7 cellular contexts compared by ENCODE assay signal in genomic region chr1:120668187-120668586, GRCh38. TPM values are rescaled to one million over a fixed set of nuclear protein-coding genes. Genes with fewer than 3 reads are reported as not detected.
A peak's percentile ranks its signal among the peaks of the same experiment; 100 is the strongest.
DNase-seq lines count a peak whose midpoint lies in the region; ATAC-seq and TF ChIP-seq lines count a peak whose summit lies in the region.
"Not testable (repeated sequence)": the region's sequence is repeated elsewhere in the genome, so short reads cannot be mapped to it uniquely, and the experiment has no call there.

No MANE protein-coding gene starts in this region.

- H2BK120ac ChIP-seq in IMR-90 (ENCODE audit: low read depth, low read length) = not testable (repeated sequence)

- H3K4ac ChIP-seq in IMR-90 (ENCODE audit: low read depth, low read length) = not testable (repeated sequence)

- H3K23ac ChIP-seq in IMR-90 (ENCODE audit: low read depth, low read length) = not testable (repeated sequence)

- H3K27me3 ChIP-seq in IMR-90 (ENCODE audit: control insufficient read depth, insufficient read depth, low read length); foreskin keratinocyte; gastrocnemius medialis: not testable (repeated sequence)

- H3K18ac ChIP-seq in IMR-90 (ENCODE audit: low read depth, low read length) = not testable (repeated sequence)

- not testable (repeated sequence) for H3K9ac ChIP-seq in IMR-90 (ENCODE audit: low read depth, low read length)

- BruUV-seq in IMR-90 (replicated peaks; lab: Mats Ljungman, UMichigan) = not testable (repeated sequence)

- intact Hi-C loops in IMR-90 (cut with micrococcal nuclease); gastrocnemius medialis (cut with DNase I; ENCODE audit: low total_unique reads): not testable (repeated sequence)

- peak; percentile 42 for ATAC-seq in IMR-90 (ENCODE audit: low read depth)
- peak; percentile 67 to 70 for ATAC-seq in activated CD4-positive, CD25-positive, alpha-beta regulatory T cell treated with anti-CD3 and anti-CD28 coated beads, Interleukin-2, amount 50 U/mL, for 24 hours
- ATAC-seq in activated CD8-positive, alpha-beta memory T cell treated with anti-CD3 and anti-CD28 coated beads, Interleukin-2, amount 10 ng/mL, durations not matched to agents 7 days and 5 days = peak; percentile 35
- peak; percentile 42 to 78 for ATAC-seq in activated naive CD4-positive, alpha-beta T cell treated with anti-CD3 and anti-CD28 coated beads, Interleukin-2, amount 50 U/mL, for 72 hours
- ATAC-seq in foreskin keratinocyte = peak; percentile 70
- ATAC-seq in gastrocnemius medialis = peak; percentile 37 to 60
- ATAC-seq in stimulated activated naive CD8-positive, alpha-beta T cell treated with anti-CD3 and anti-CD28 coated beads, Interleukin-15, amount 100 ng/mL, for 72 hours = peak; percentile 55

- not testable (repeated sequence) for H3K27ac ChIP-seq in IMR-90 (ENCODE audit: insufficient read depth, low read length); foreskin keratinocyte
- peak overlapping the region in 1 of 4 donors; percentile 43 for H3K27ac ChIP-seq in gastrocnemius medialis

- H3K14ac ChIP-seq in IMR-90 (replicated peaks; ENCODE audit: low read depth, low read length) = not testable (repeated sequence)

- not testable (repeated sequence) for H2BK5ac ChIP-seq in IMR-90 (ENCODE audit: low read depth, low read length, poor library complexity, severe bottlenecking)

- H3K4me1 Mint-ChIP-seq in activated CD8-positive, alpha-beta memory T cell treated with anti-CD3 and anti-CD28 coated beads, Interleukin-2, amount 10 ng/mL, durations not matched to agents 7 days and 5 days; stimulated activated naive CD8-positive, alpha-beta T cell treated with anti-CD3 and anti-CD28 coated beads, Interleukin-15, amount 100 ng/mL, for 72 hours: not testable (repeated sequence)

- not testable (repeated sequence) for H4K20me1 ChIP-seq in IMR-90 (ENCODE audit: insufficient read depth, low read length)

- not testable (repeated sequence) for H3K56ac ChIP-seq in IMR-90 (ENCODE audit: extremely low read depth, insufficient read depth, low read length)

- not testable (repeated sequence) for H2AK5ac ChIP-seq in IMR-90 (ENCODE audit: low read depth, low read length)

- not testable (repeated sequence) for H3K9me3 ChIP-seq in IMR-90 (ENCODE audit: control insufficient read depth, insufficient read depth, low read length); gastrocnemius medialis

- not testable (repeated sequence) for DNase-seq in IMR-90; activated CD8-positive, alpha-beta memory T cell treated with anti-CD3 and anti-CD28 coated beads, Interleukin-2, amount 10 ng/mL, durations not matched to agents 7 days and 5 days; activated naive CD4-positive, alpha-beta T cell treated with anti-CD3 and anti-CD28 coated beads, Interleukin-2, amount 50 U/mL, for 72 hours (ENCODE audit: low spot score in 2 of 2); foreskin keratinocyte; gastrocnemius medialis; stimulated activated naive CD8-positive, alpha-beta T cell treated with anti-CD3 and anti-CD28 coated beads, Interleukin-15, amount 100 ng/mL, for 72 hours

- H2AK9ac ChIP-seq in IMR-90 (replicated peaks; ENCODE audit: low read depth, low read length, poor library complexity) = not testable (repeated sequence)

- H3K27me3 Mint-ChIP-seq in activated CD8-positive, alpha-beta memory T cell treated with anti-CD3 and anti-CD28 coated beads, Interleukin-2, amount 10 ng/mL, durations not matched to agents 7 days and 5 days; stimulated activated naive CD8-positive, alpha-beta T cell treated with anti-CD3 and anti-CD28 coated beads, Interleukin-15, amount 100 ng/mL, for 72 hours: not testable (repeated sequence)

- TF ChIP-seq RAD21 in IMR-90 (IDR thresholded peaks at IDR 0.05; ENCODE audit: low read length) = not testable (repeated sequence)

- POLR2A ChIA-PET in IMR-90 (lab: Charles Lee; ENCODE audit: unreplicated experiment) = not testable (repeated sequence)

- not testable (repeated sequence) for H4K8ac ChIP-seq in IMR-90 (ENCODE audit: low read depth in 2 of 2, low read length in 2 of 2)

- not testable (repeated sequence) for H4K5ac ChIP-seq in IMR-90 (ENCODE audit: low read depth, low read length)

- not testable (repeated sequence) for H3K4me1 ChIP-seq in IMR-90 (ENCODE audit: control insufficient read depth, insufficient read depth, low read length); foreskin keratinocyte; gastrocnemius medialis

- not testable (repeated sequence) for H3K79me1 ChIP-seq in IMR-90 (ENCODE audit: low read depth in 1 of 2, low read length in 2 of 2)

- not testable (repeated sequence) for TF ChIP-seq POLR2A in IMR-90 (IDR thresholded peaks at IDR 0.05; ENCODE audit: low read depth, low read length); gastrocnemius medialis (IDR thresholded peaks at IDR 0.05)

- CTCF ChIA-PET in IMR-90 (lab: Yijun Ruan, JAX); activated CD8-positive, alpha-beta memory T cell treated with anti-CD3 and anti-CD28 coated beads, Interleukin-2, amount 10 ng/mL, durations not matched to agents 7 days and 5 days (lab: Charles Lee): not testable (repeated sequence)

- no CpG with 5 or more reads among the region's 1 CpG for WGBS in IMR-90 (ENCODE audit: extremely low coverage in 2 of 2, insufficient read length in 1 of 2), 2 experiments

- dilution Hi-C loops in IMR-90 (cut with HindIII; ENCODE audit: low sequenced_read_pairs, unreplicated experiment) = not testable (repeated sequence)

- not testable (repeated sequence) for TF ChIP-seq CTCF in IMR-90 (conservative IDR thresholded peaks at IDR 0.05; ENCODE audit: low read depth, low read length); foreskin keratinocyte (conservative IDR thresholded peaks at IDR 0.05); gastrocnemius medialis (IDR thresholded peaks at IDR 0.05 in 4 of 5, conservative IDR thresholded peaks at IDR 0.05 in 1 of 5)

- H3K9me1 ChIP-seq in IMR-90 (ENCODE audit: insufficient read depth, low read length) = not testable (repeated sequence)

- in situ Hi-C loops in IMR-90 (cut with MboI; ENCODE audit: low sequenced_read_pairs); gastrocnemius medialis (cut with MboI; ENCODE audit: low sequenced_read_pairs in 4 of 4): not testable (repeated sequence)

- H3K4me3 Mint-ChIP-seq in activated CD8-positive, alpha-beta memory T cell treated with anti-CD3 and anti-CD28 coated beads, Interleukin-2, amount 10 ng/mL, durations not matched to agents 7 days and 5 days; stimulated activated naive CD8-positive, alpha-beta T cell treated with anti-CD3 and anti-CD28 coated beads, Interleukin-15, amount 100 ng/mL, for 72 hours: not testable (repeated sequence)

- H3K9me3 Mint-ChIP-seq in activated CD8-positive, alpha-beta memory T cell treated with anti-CD3 and anti-CD28 coated beads, Interleukin-2, amount 10 ng/mL, durations not matched to agents 7 days and 5 days (ENCODE audit: low read depth); activated naive CD4-positive, alpha-beta T cell treated with anti-CD3 and anti-CD28 coated beads, Interleukin-2, amount 50 U/mL, for 72 hours; stimulated activated naive CD8-positive, alpha-beta T cell treated with anti-CD3 and anti-CD28 coated beads, Interleukin-15, amount 100 ng/mL, for 72 hours: not testable (repeated sequence)

- not testable (repeated sequence) for H2BK15ac ChIP-seq in IMR-90 (ENCODE audit: low read depth, low read length)

- H3K4me3 ChIP-seq in IMR-90 (ENCODE audit: insufficient read depth, low read depth, low read length); gastrocnemius medialis: not testable (repeated sequence)

- H3K36me3 Mint-ChIP-seq in activated CD8-positive, alpha-beta memory T cell treated with anti-CD3 and anti-CD28 coated beads, Interleukin-2, amount 10 ng/mL, durations not matched to agents 7 days and 5 days; activated naive CD4-positive, alpha-beta T cell treated with anti-CD3 and anti-CD28 coated beads, Interleukin-2, amount 50 U/mL, for 72 hours: not testable (repeated sequence)

- not testable (repeated sequence) for H2AFZ ChIP-seq in IMR-90 (replicated peaks; ENCODE audit: low read length, poor library complexity)

- H3K36me3 ChIP-seq in IMR-90 (ENCODE audit: control insufficient read depth, insufficient read depth, low read length); gastrocnemius medialis: not testable (repeated sequence)

- H3K4me2 ChIP-seq in IMR-90 (ENCODE audit: low read depth, low read length) = not testable (repeated sequence)

- not testable (repeated sequence) for H2BK20ac ChIP-seq in IMR-90 (ENCODE audit: low read depth, low read length)

- not testable (repeated sequence) for H4K91ac ChIP-seq in IMR-90 (ENCODE audit: insufficient read depth, low read depth, low read length)

- H3K27ac Mint-ChIP-seq in activated CD8-positive, alpha-beta memory T cell treated with anti-CD3 and anti-CD28 coated beads, Interleukin-2, amount 10 ng/mL, durations not matched to agents 7 days and 5 days; activated naive CD4-positive, alpha-beta T cell treated with anti-CD3 and anti-CD28 coated beads, Interleukin-2, amount 50 U/mL, for 72 hours; stimulated activated naive CD8-positive, alpha-beta T cell treated with anti-CD3 and anti-CD28 coated beads, Interleukin-15, amount 100 ng/mL, for 72 hours: not testable (repeated sequence)

RNA-seq across cellular contexts. Expression of gene NBPF26, which starts 55.6 kb away (rescaled TPM):
- 13.1 and 15.8 TPM in 2 replicates for total RNA-seq in IMR-90 (2012; rRNA removed)
- 10.5 and 11.3 TPM in 2 replicates for polyA plus RNA-seq in IMR-90 (2012; rRNA removed)
- polyA plus RNA-seq in IMR-90 (2012; cell fraction: cytosol; rRNA removed) = 4.5 and 5.3 TPM in 2 replicates
- polyA plus RNA-seq in IMR-90 (2012; cell fraction: nucleus; rRNA removed; ENCODE audit: low replicate concordance) = 18.0 and 67.5 TPM in 2 replicates
- 10 to 100 TPM; 33.8 to 41.0 TPM for total RNA-seq in activated CD8-positive, alpha-beta memory T cell treated with anti-CD3 and anti-CD28 coated beads, Interleukin-2, amount 10 ng/mL, durations not matched to agents 7 days and 5 days
- total RNA-seq in activated naive CD4-positive, alpha-beta T cell treated with anti-CD3 and anti-CD28 coated beads, Interleukin-2, amount 50 U/mL, for 72 hours = 10 to 100 TPM; 12.9 to 22.2 TPM
- total RNA-seq in foreskin keratinocyte = 11.2 and 17.6 TPM in 2 replicates
- 2.3 and 3.6 TPM in 2 replicates for polyA plus RNA-seq in foreskin keratinocyte
- total RNA-seq in gastrocnemius medialis = 1 to 10 TPM; 3.1 to 7.2 (median 6.6) TPM
